Comparison of ENCODE assay signal across 15 cellular contexts in the genomic region with DNA sequence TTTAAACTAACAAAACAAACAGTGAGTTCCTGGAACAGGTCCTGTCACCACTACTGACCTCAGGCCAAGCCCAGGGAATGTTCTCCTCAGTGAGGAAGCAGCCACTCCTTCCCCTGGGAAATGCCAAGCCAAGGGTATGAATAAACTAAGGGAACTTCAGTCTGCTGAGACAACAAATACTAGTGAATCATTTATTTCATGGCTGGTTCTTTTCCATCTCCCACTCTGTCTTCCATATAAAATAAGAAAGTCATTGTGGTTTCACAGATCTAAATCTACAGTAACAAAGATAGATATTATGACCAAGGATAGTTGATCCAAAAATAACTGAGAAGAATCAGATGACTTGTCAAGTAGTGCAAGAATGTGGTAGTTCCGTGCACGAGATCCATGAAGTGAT.
DNase-seq lines count a peak whose midpoint lies in the region; ATAC-seq, FAIRE-seq and TF ChIP-seq lines count a peak whose summit lies in the region.
"Had no signal": no experiment of that assay in that cellular context is flagged by ENCODE, and none has a peak within 500 bp of the region (broad histone marks: within the 10 kb centered on the region; RNA-seq: fewer than 3 reads in every experiment).

No MANE protein-coding gene starts in this region.

- H3K27me3 ChIP-seq in BJ (ENCODE audit: control insufficient read depth, insufficient read depth, low read length): no peaks in the 10 kb centered on the region

- H3K9me3 Mint-ChIP-seq in nephron progenitor cell: peaks cover 6% of the 10 kb centered on the region

- peak; percentile 87 for DNase-seq in BJ (ENCODE audit: low read depth)
- DNase-seq in RCC 7860 (ENCODE audit: low spot score): peak; percentile 55
- peak; percentile 75 for DNase-seq in epidermal melanocyte (ENCODE audit: insufficient read length, low spot score)
- no peak for DNase-seq in nephron progenitor cell
- no peak for DNase-seq in stimulated activated CD8-positive, alpha-beta memory T cell treated with anti-CD3 and anti-CD28 coated beads, Interleukin-4, amount 100 ng/mL, for 48 hours
- no peak for DNase-seq in left lobe of liver (ENCODE audit: low spot score)
- no peak for DNase-seq in activated T-cell treated with anti-CD3 and anti-CD28 coated beads, Interleukin-2, amount 50 U/mL, for 1 hour
- no peak for DNase-seq in GM20000 (ENCODE audit: low spot score)
- DNase-seq: CD4-positive, CD25-positive, alpha-beta regulatory T cell; effector memory CD4-positive, alpha-beta T cell; immature natural killer cell; NCI-H526 treated with DMSO at 0.1 percent for 48 hours; stimulated activated CD4-positive, alpha-beta T cell treated with anti-CD3 and anti-CD28 coated beads, Interleukin-2, amount 100 ng/mL, for 48 hours; SW 1271 had no signal

- POLR2A ChIA-PET in BJ (lab: Charles Lee): no interaction called here

- H3K27me3 Mint-ChIP-seq in nephron progenitor cell (ENCODE audit: low read depth, poor library complexity): peaks cover 3% of the 10 kb centered on the region
- H3K27me3 Mint-ChIP-seq: CD4-positive, CD25-positive, alpha-beta regulatory T cell had no signal

- H3K36me3 Mint-ChIP-seq in nephron progenitor cell (ENCODE audit: low read depth): no peaks in the 10 kb centered on the region
- H3K36me3 Mint-ChIP-seq: activated naive CD4-positive, alpha-beta T cell treated with anti-CD3 and anti-CD28 coated beads, Interleukin-2, amount 50 U/mL, for 72 hours; CD4-positive, CD25-positive, alpha-beta regulatory T cell; immature natural killer cell had no signal

- no peak overlapping the region for H3K4me3 Mint-ChIP-seq in nephron progenitor cell
- H3K4me3 Mint-ChIP-seq: CD4-positive, CD25-positive, alpha-beta regulatory T cell; immature natural killer cell had no signal

- H3K27ac Mint-ChIP-seq in nephron progenitor cell: peak overlapping the region; percentile 58
- H3K27ac Mint-ChIP-seq: activated naive CD4-positive, alpha-beta T cell treated with anti-CD3 and anti-CD28 coated beads, Interleukin-2, amount 50 U/mL, for 72 hours; CD4-positive, CD25-positive, alpha-beta regulatory T cell; immature natural killer cell had no signal

- TF ChIP-seq CTCF in BJ (IDR thresholded peaks at IDR 0.05; ENCODE audit: insufficient read depth, low read depth, low read length): no peak
- TF ChIP-seq CTCF in nephron progenitor cell (IDR thresholded peaks at IDR 0.05): no peak
- no peak for TF ChIP-seq CTCF in GM20000 (IDR thresholded peaks at IDR 0.05; ENCODE audit: extremely low read depth, missing control alignments)

- peaks cover 15% of the 10 kb centered on the region for H3K4me1 Mint-ChIP-seq in nephron progenitor cell
- H3K4me1 Mint-ChIP-seq: CD4-positive, CD25-positive, alpha-beta regulatory T cell; immature natural killer cell had no signal

- ATAC-seq in left lobe of liver: no peak
- ATAC-seq: activated naive CD4-positive, alpha-beta T cell treated with anti-CD3 and anti-CD28 coated beads, Interleukin-2, amount 50 U/mL, for 72 hours had no signal

- H3K36me3 ChIP-seq in BJ (ENCODE audit: control insufficient read depth, insufficient read depth, low read length): no peaks in the 10 kb centered on the region

- FAIRE-seq in RCC 7860 (lab: Jason Lieb, UNC): peak; percentile 79

- CTCF ChIA-PET in BJ (lab: Yijun Ruan, JAX): no interaction called here

- no peak overlapping the region for H3K4me3 ChIP-seq in BJ (ENCODE audit: low read depth, low read length)

Comparison
In these comparisons a context has a peak if more than half of its experiments do, and no peak if none do; other contexts are left out.
1. DNase-seq: peak in BJ (single experiment), RCC 7860 (single experiment) and epidermal melanocyte (single experiment); none in nephron progenitor cell (single experiment), stimulated activated CD8-positive, alpha-beta memory T cell treated with anti-CD3 and anti-CD28 coated beads, Interleukin-4, amount 100 ng/mL, for 48 hours (single experiment), left lobe of liver (single experiment), activated T-cell treated with anti-CD3 and anti-CD28 coated beads, Interleukin-2, amount 50 U/mL, for 1 hour (single experiment) and GM20000 (single experiment).